9 cellular contexts compared by ENCODE assay signal in the genomic region with DNA sequence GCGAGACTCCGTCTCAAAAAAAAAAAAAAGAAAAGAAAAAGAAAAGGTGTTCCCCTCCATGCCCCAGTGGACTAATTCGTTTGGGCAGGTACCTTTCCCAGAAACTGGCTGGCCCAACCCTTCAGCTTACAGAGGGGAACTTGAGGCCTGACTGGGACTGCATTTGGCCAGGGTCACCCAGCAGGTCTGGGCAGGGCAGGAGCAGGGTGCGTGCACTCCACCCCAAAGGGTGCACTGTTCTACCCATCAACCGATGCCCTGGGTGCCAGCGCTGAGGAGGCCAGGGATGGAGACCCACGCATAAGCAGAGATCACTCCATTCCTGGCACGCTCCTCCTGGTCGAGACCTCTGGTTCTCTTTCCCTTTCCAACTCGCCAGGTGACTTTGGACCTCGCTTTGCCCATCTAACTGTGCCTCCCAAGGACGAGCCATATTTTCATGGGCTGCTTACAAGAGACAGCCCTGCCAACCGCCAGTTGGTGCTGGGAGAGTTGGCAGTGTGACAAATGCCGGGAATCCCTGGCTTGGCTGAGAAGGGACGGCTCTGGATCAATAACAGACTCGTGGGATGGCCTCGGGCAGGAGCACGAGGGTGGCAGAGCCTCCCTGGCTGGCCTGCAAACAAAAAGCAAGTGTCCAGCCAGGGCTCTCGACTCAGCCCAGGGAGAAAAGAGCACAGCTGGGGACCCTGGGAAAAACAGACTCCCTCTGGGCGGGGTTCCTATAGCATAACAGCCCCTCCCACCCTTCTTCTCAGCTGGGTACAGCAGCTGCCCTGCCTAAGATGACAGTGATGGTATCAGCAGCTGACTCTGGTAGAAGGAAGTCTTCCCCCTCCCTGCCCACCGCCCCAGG. TPM values are rescaled to one million over a fixed set of nuclear protein-coding genes. Genes with fewer than 3 reads are reported as not detected.
DNase-seq lines count a peak whose midpoint lies in the region; ATAC-seq lines count a peak whose summit lies in the region.
"Had no signal": no experiment of that assay in that cellular context is flagged by ENCODE, and none has a peak within 500 bp of the region (broad histone marks: within the 10 kb centered on the region; RNA-seq: fewer than 3 reads in every experiment).

No MANE protein-coding gene starts in this region.

- H3K18ac ChIP-seq in neuronal stem cell (ENCODE audit: low read length) = peak overlapping the region; percentile 74

- H3K4me3 ChIP-seq in neuronal stem cell (ENCODE audit: low read length in 2 of 2) = no peak overlapping the region

- no CpG with 5 or more reads among the region's 21 CpGs for WGBS in neuronal stem cell (ENCODE audit: extremely low coverage in 2 of 2, insufficient read length in 2 of 2, insufficient replicate concordance in 1 of 2), 2 donors

- no peak overlapping the region for H4K8ac ChIP-seq in neuronal stem cell (ENCODE audit: low read depth, low read length)

- H3K9ac ChIP-seq in neuronal stem cell (ENCODE audit: low read depth, low read length, poor library complexity) = no peak overlapping the region

- no peaks in the 10 kb centered on the region for H3K27me3 ChIP-seq in neuronal stem cell (ENCODE audit: control insufficient read depth in 3 of 3, insufficient read depth in 3 of 3, low read depth in 1 of 3, low read length in 3 of 3)

- H3K14ac ChIP-seq in neuronal stem cell (ENCODE audit: low read length) = peak overlapping the region; percentile 6

- peak overlapping the region; percentile 85 for H2BK15ac ChIP-seq in neuronal stem cell (ENCODE audit: low read length)

- H3K4ac ChIP-seq in neuronal stem cell (ENCODE audit: low read length) = no peak overlapping the region

- no peak overlapping the region for H4K91ac ChIP-seq in neuronal stem cell (ENCODE audit: low read depth, low read length, poor library complexity)

- ATAC-seq in GM18909 (IDR thresholded peaks at IDR 0.05; ENCODE audit: poor library complexity, unreplicated experiment) = no peak
- no peak for ATAC-seq in HG02973 (IDR thresholded peaks at IDR 0.05; ENCODE audit: unreplicated experiment)
- ATAC-seq in GM19467 (IDR thresholded peaks at IDR 0.05; ENCODE audit: unreplicated experiment) = no peak

- peak overlapping the region; percentile 33 for H2AFZ ChIP-seq in neuronal stem cell (ENCODE audit: low read length)

- H3K4me1 ChIP-seq in neuronal stem cell (ENCODE audit: control insufficient read depth in 2 of 2, insufficient read depth in 1 of 2, low read depth in 1 of 2, low read length in 2 of 2) = peaks cover 9 to 16% of the 10 kb centered on the region in 2 donors

- no peak overlapping the region for H3K27ac ChIP-seq in neuronal stem cell (replicated peaks; ENCODE audit: low read length)

- H3K79me1 ChIP-seq in neuronal stem cell (ENCODE audit: low read depth, low read length) = peaks cover 3% of the 10 kb centered on the region

- H3K36me3 ChIP-seq in neuronal stem cell (replicated peaks in 1 of 2; ENCODE audit: control insufficient read depth in 2 of 2, insufficient read depth in 2 of 2, low read length in 2 of 2) = no peaks in the 10 kb centered on the region

- no peak overlapping the region for H2BK120ac ChIP-seq in neuronal stem cell (ENCODE audit: low read depth, low read length)

- DNase-seq in DMS 273 treated with DMSO at 0.1 percent for 48 hours (lab: John Stamatoyannopoulos, UW) (peak; percentile 72), NCI-H345 treated with DMSO at 0.1 percent for 48 hours (lab: John Stamatoyannopoulos, UW; ENCODE audit: unreplicated experiment) (peak; percentile 76), cerebellar cortex (ENCODE audit: low spot score) (peak; percentile 70), neuronal stem cell (ENCODE audit: low spot score) (no peak), T-helper 9 cell (no peak)
- DNase-seq: MV-4-11 had no signal

- peak overlapping the region; percentile 73 for H2BK12ac ChIP-seq in neuronal stem cell (ENCODE audit: low read length)

- H3K4me2 ChIP-seq in neuronal stem cell (ENCODE audit: insufficient read depth, low read length, poor library complexity, severe bottlenecking) = no peak overlapping the region

- peak overlapping the region; percentile 75 for H2BK5ac ChIP-seq in neuronal stem cell (ENCODE audit: low read length)

- no peak overlapping the region for H3K23ac ChIP-seq in neuronal stem cell (ENCODE audit: low read depth, low read length, poor library complexity)

- peaks cover 0 to 2% of the 10 kb centered on the region in 2 donors for H3K9me3 ChIP-seq in neuronal stem cell (replicated peaks in 1 of 2; ENCODE audit: control insufficient read depth in 2 of 2, insufficient read depth in 1 of 2, low read depth in 1 of 2, low read length in 2 of 2)

- peak overlapping the region; percentile 84 for H2AK5ac ChIP-seq in neuronal stem cell (ENCODE audit: low read depth, low read length)

RNA-seq across cellular contexts. Expression of a gene that starts 7.9 kb away (rescaled TPM):
- polyA plus RNA-seq in neuronal stem cell (2013, experiment 1 of 2) = 217 TPM
- polyA plus RNA-seq in neuronal stem cell (2013, experiment 2 of 2) = 205 TPM

RNA-seq across cellular contexts. Expression of a gene that starts 48.5 kb away (rescaled TPM):
- 115 TPM for polyA plus RNA-seq in neuronal stem cell (2013, experiment 1 of 2)
- 115 TPM for polyA plus RNA-seq in neuronal stem cell (2013, experiment 2 of 2)

Comparison
In these comparisons a context has a peak if more than half of its experiments do, and no peak if none do; other contexts are left out.
1. DNase-seq: peak in DMS 273 treated with DMSO at 0.1 percent for 48 hours (single experiment), NCI-H345 treated with DMSO at 0.1 percent for 48 hours (single experiment) and cerebellar cortex (single experiment); none in neuronal stem cell (single experiment) and T-helper 9 cell (single experiment).